8 cellular contexts compared by ENCODE assay signal in the genomic region with DNA sequence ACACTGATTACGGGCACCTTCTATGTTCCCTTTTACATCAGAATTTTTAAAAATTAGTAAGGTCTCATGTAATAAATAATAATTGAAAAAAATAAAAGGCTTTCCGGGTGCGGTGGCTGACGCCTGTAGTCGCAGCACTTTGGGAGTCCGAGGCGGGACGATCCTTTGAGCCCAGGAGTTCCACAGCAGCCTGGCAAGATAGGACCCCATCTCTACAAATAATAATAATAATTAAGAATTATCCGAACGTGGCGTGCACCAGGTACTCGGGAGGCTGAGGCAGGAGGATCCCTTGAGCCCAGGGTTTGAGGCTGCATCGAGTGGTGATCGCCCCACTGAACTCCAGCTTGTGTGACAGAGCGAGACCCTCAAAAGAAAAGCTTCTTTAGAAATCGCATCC. TPM values are rescaled to one million over a fixed set of nuclear protein-coding genes. Genes with fewer than 3 reads are reported as not detected.
DNase-seq lines count a peak whose midpoint lies in the region; ATAC-seq, FAIRE-seq and TF ChIP-seq lines count a peak whose summit lies in the region.

No MANE protein-coding gene starts in this region.

- TF ChIP-seq CTCF in HFF-Myc (IDR thresholded peaks at IDR 0.05; ENCODE audit: low read depth, low read length, missing control alignments) (no peak), right atrium auricular region (IDR thresholded peaks at IDR 0.05) (no peak)
- TF ChIP-seq CTCF in activated CD8-positive, alpha-beta T cell treated with anti-CD3 and anti-CD28 coated beads for 36 hours (IDR thresholded peaks at IDR 0.05) = no peak

- peak overlapping the region; percentile 88 for H3K27ac Mint-ChIP-seq in activated CD8-positive, alpha-beta T cell treated with anti-CD3 and anti-CD28 coated beads for 36 hours

- no peaks in the 10 kb centered on the region for H3K27me3 Mint-ChIP-seq in activated CD8-positive, alpha-beta T cell treated with anti-CD3 and anti-CD28 coated beads for 36 hours

- H3K9me3 Mint-ChIP-seq in activated CD8-positive, alpha-beta T cell treated with anti-CD3 and anti-CD28 coated beads for 36 hours = no peaks in the 10 kb centered on the region

- 95 to 97% (median 96%) methylated on average over 16 of the region's 16 CpGs for WGBS in small intestine, 3 donors

- CTCF ChIA-PET in activated CD8-positive, alpha-beta T cell treated with anti-CD3 and anti-CD28 coated beads for 36 hours (lab: Charles Lee) = interaction anchor here (0.9 to 2.2 kb wide), 6 partner anchors 10 to 83 kb away, joined by 3 to 8 read pairs (median 3); no protein-coding TSS in a partner anchor

- H3K27me3 ChIP-seq in right atrium auricular region (no peaks in the 10 kb centered on the region), small intestine (ENCODE audit: control insufficient read depth in 2 of 2, insufficient read depth in 2 of 2, low read length in 2 of 2) (no peaks in the 10 kb centered on the region)

- DNase-seq in HFF-Myc (ENCODE audit: extremely low read depth, low read depth) (no peak), right atrium auricular region (ENCODE audit: low spot score) (no peak), small intestine (no peak), dedifferentiated amniotic fluid mesenchymal stem cell (ENCODE audit: extremely low spot score) (no peak), C1 segment of cervical spinal cord (lab: John Stamatoyannopoulos, UW) (no peak)
- no peak for DNase-seq in activated CD8-positive, alpha-beta T cell treated with anti-CD3 and anti-CD28 coated beads for 36 hours
- no peak for DNase-seq in activated CD4-positive, alpha-beta T cell treated with anti-CD3 and anti-CD28 coated beads for 1 hour

- peak overlapping the region; percentile 95 for H3K4me3 Mint-ChIP-seq in activated CD8-positive, alpha-beta T cell treated with anti-CD3 and anti-CD28 coated beads for 36 hours

- no peak for FAIRE-seq in small intestine (lab: Jason Lieb, UNC)

- H3K9me3 ChIP-seq in right atrium auricular region (no peaks in the 10 kb centered on the region), small intestine (ENCODE audit: control insufficient read depth, low read depth) (no peaks in the 10 kb centered on the region)

- H3K4me1 ChIP-seq in right atrium auricular region (peaks cover 0 to 32% of the 10 kb centered on the region in 2 donors), small intestine (ENCODE audit: control insufficient read depth in 2 of 2, insufficient read depth in 1 of 2, low read depth in 1 of 2, low read length in 1 of 2) (peaks cover 3 to 5% of the 10 kb centered on the region in 2 donors)

- H3K36me3 Mint-ChIP-seq in activated CD8-positive, alpha-beta T cell treated with anti-CD3 and anti-CD28 coated beads for 36 hours (ENCODE audit: low read depth) = peaks cover 5% of the 10 kb centered on the region

- H3K36me3 ChIP-seq in right atrium auricular region = no peaks in the 10 kb centered on the region
- H3K36me3 ChIP-seq in small intestine (ENCODE audit: control insufficient read depth in 2 of 2, insufficient read depth in 2 of 2, low read length in 2 of 2) = no peaks in the 10 kb centered on the region

- POLR2A ChIA-PET in activated CD8-positive, alpha-beta T cell treated with anti-CD3 and anti-CD28 coated beads for 36 hours (lab: Charles Lee) = interaction anchor here (1.3 to 2.0 kb wide), 4 partner anchors 25 to 56 kb away, joined by 3 to 11 read pairs (median 7); a partner anchor contains a TSS

- H3K27ac ChIP-seq in right atrium auricular region = peak overlapping the region; percentile 82 to 86
- peak overlapping the region; percentile 62 to 86 for H3K27ac ChIP-seq in small intestine (ENCODE audit: low read depth in 1 of 2, low read length in 1 of 2)

- no peak for ATAC-seq in activated CD8-positive, alpha-beta T cell treated with anti-CD3 and anti-CD28 coated beads for 36 hours
- ATAC-seq in GM18861 (IDR thresholded peaks at IDR 0.05; ENCODE audit: unreplicated experiment) = no peak

- intact Hi-C loops in activated CD8-positive, alpha-beta T cell treated with anti-CD3 and anti-CD28 coated beads for 36 hours (cut with micrococcal nuclease) = loop anchor here (5.0 kb wide), 2 partner anchors 52 to 333 kb away; a partner anchor contains a TSS

- peaks cover 31% of the 10 kb centered on the region for H3K4me1 Mint-ChIP-seq in activated CD8-positive, alpha-beta T cell treated with anti-CD3 and anti-CD28 coated beads for 36 hours (ENCODE audit: low read depth)

- H3K4me3 ChIP-seq in HFF-Myc (replicated peaks; ENCODE audit: low read depth, low read length) = peak overlapping the region; percentile 98
- peak overlapping the region; percentile 77 to 99 for H3K4me3 ChIP-seq in right atrium auricular region
- H3K4me3 ChIP-seq in small intestine (ENCODE audit: low read depth in 1 of 2, low read length in 2 of 2) = no peak overlapping the region

RNA-seq across cellular contexts. Expression of a gene that starts 0.8 kb away (rescaled TPM):
- total RNA-seq in activated CD8-positive, alpha-beta T cell treated with anti-CD3 and anti-CD28 coated beads for 36 hours = 10 to 100 TPM; 23.2 to 23.5 TPM
- total RNA-seq in right atrium auricular region = 10 to 100 TPM; 21.8 to 38.9 TPM
- polyA plus RNA-seq in small intestine = 10 to 100 TPM; 48.9 to 96.6 (median 66.7) TPM

RNA-seq across cellular contexts. Expression of a gene that starts 51.4 kb away (rescaled TPM):
- 10 to 100 TPM; 40.0 to 42.5 TPM for total RNA-seq in activated CD8-positive, alpha-beta T cell treated with anti-CD3 and anti-CD28 coated beads for 36 hours
- 10 to 100 TPM; 13.9 to 15.1 TPM for total RNA-seq in right atrium auricular region
- 10 to 100 TPM in 1 of 3 donors, 1 to 10 TPM in 2; 8.6 to 11.2 (median 8.7) TPM for polyA plus RNA-seq in small intestine

RNA-seq across cellular contexts. Expression of a gene that starts 55.1 kb away (rescaled TPM):
- total RNA-seq in activated CD8-positive, alpha-beta T cell treated with anti-CD3 and anti-CD28 coated beads for 36 hours = 100 to 1,000 TPM; 631 to 637 TPM
- total RNA-seq in right atrium auricular region = 100 to 1,000 TPM; 128 to 143 TPM
- 100 to 1,000 TPM; 167 to 627 (median 189) TPM for polyA plus RNA-seq in small intestine

Comparison
In these comparisons a context has a peak if more than half of its experiments do, and no peak if none do; other contexts are left out.
1. H3K4me3 ChIP-seq: peak in HFF-Myc (single experiment) and right atrium auricular region (2 of 2); none in small intestine (0 of 2).
2. RNA of a gene that starts 55.1 kb away (total RNA-seq): 631 to 637 TPM in activated CD8-positive, alpha-beta T cell treated with anti-CD3 and anti-CD28 coated beads for 36 hours; 128 to 143 TPM in right atrium auricular region; every median in the first group is over 4 times any median in the second.